6 cellular contexts compared by ENCODE assay signal in the genomic region with DNA sequence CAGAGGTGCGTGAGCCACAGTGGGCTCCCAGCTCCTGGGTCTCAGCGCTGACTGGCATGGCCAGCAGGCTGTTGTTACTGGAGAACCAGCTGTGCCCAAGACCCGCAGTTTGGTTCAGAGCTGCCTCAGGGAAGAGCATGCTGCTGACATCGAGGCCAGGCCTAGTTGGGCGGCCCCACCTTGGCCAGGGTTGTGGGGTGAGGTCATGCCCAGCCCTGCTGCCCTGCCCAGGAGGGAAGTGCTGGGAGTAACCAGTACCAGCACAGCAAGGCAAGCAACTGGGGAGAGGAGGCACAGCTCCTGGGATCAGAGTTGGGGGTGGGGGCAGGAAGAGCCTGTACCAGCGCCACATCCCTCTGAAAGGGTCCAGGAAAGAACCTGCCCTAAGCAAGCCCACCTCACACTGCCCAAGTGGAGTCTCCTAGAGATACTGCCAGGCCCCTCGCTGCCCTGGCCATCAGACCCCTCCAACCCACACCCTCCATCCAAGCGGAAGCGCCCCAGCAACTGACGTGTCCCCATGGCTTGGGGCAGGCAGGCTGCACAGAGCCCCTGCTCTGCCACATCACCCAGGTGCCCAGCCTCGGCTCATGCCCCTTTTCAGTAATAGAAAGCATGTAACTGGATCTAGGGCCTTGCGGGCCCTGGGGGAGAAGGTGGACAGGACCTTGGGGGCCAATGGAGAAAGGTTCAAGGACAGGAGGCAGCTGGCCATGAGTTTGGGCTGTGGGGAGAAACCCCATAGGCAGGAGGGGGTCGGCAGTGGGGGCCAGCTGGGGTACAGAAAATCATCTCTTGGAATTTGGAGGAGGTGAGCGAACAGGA. TPM values are rescaled to one million over a fixed set of nuclear protein-coding genes. Genes with fewer than 3 reads are reported as not detected.
A peak's percentile ranks its signal among the peaks of the same experiment; 100 is the strongest.
DNase-seq lines count a peak whose midpoint lies in the region; ATAC-seq, FAIRE-seq and TF ChIP-seq lines count a peak whose summit lies in the region.

No MANE protein-coding gene starts in this region.

- FAIRE-seq in bronchial epithelial cell (lab: Jason Lieb, UNC) (no peak), GM12891 (lab: Jason Lieb, UNC) (no peak)

- H3K4me2 ChIP-seq in HCT116 (ENCODE audit: low read length) (peak overlapping the region; percentile 95), neural progenitor cell (peak overlapping the region; percentile 88)

- no peaks in the 10 kb centered on the region for H3K36me3 Mint-ChIP-seq in neural progenitor cell

- H3K4me3 Mint-ChIP-seq in neural progenitor cell = peak overlapping the region; percentile 92

- H3F3A ChIP-seq in neural progenitor cell (ENCODE audit: low read depth) = no peaks in the 10 kb centered on the region

- no peak for TF ChIP-seq RAD21 in HCT116 (IDR thresholded peaks at IDR 0.05; ENCODE audit: low read depth)

- POLR2A ChIA-PET in HCT116 (lab: Charles Lee) = interaction anchor here (1.6 kb wide), 1 partner anchor 13 kb away, joined by 3 read pairs; no protein-coding TSS in a partner anchor

- H3K27ac Mint-ChIP-seq in neural progenitor cell = peak overlapping the region; percentile 42

- TF ChIP-seq CTCF in HCT116 (IDR thresholded peaks at IDR 0.05 in 2 of 3, conservative IDR thresholded peaks at IDR 0.05 in 1 of 3; ENCODE audit: borderline replicate concordance in 1 of 3, insufficient read depth in 1 of 3, low read depth in 2 of 3, low read length in 2 of 3) (no peak), bronchial epithelial cell (IDR thresholded peaks at IDR 0.05; ENCODE audit: insufficient read depth, low read length, severe bottlenecking) (no peak), neural progenitor cell (IDR thresholded peaks at IDR 0.05) (no peak)

- H3K9me3 Mint-ChIP-seq in neural progenitor cell = peaks cover 6% of the 10 kb centered on the region

- H3K9ac ChIP-seq in HCT116 (ENCODE audit: low read length) (peak overlapping the region; percentile 77), neural progenitor cell (no peak overlapping the region)

- peak overlapping the region; percentile 72 to 77 for H3K4me3 ChIP-seq in HCT116 (replicated peaks in 1 of 2; ENCODE audit: low read depth in 1 of 2, low read length in 2 of 2)
- peak overlapping the region; percentile 64 for H3K4me3 ChIP-seq in bronchial epithelial cell (ENCODE audit: low read depth, low read length)
- H3K4me3 ChIP-seq in neural progenitor cell = peak overlapping the region; percentile 74

- H3K36me3 ChIP-seq in HCT116 (ENCODE audit: control insufficient read depth in 1 of 2, insufficient read depth in 2 of 2, low read length in 2 of 2) (no peaks in the 10 kb centered on the region), bronchial epithelial cell (ENCODE audit: control insufficient read depth, insufficient read depth, low read length) (no peaks in the 10 kb centered on the region), neural progenitor cell (no peaks in the 10 kb centered on the region)

- ATAC-seq in HCT116 (no peak), HG03439 (IDR thresholded peaks at IDR 0.05; ENCODE audit: unreplicated experiment) (no peak)

- intact Hi-C loops in HCT116 (cut with micrococcal nuclease) = loop anchor here (5.0 kb wide), 1 partner anchor 52 kb away; the partner anchor contains the start of gene CCDC102A

- H3K9me3 ChIP-seq in HCT116 (ENCODE audit: control insufficient read depth in 1 of 2, insufficient read depth in 1 of 2, low read depth in 1 of 2, low read length in 2 of 2) (no peaks in the 10 kb centered on the region), neural progenitor cell (ENCODE audit: low read depth) (no peaks in the 10 kb centered on the region)

- peaks cover 24% of the 10 kb centered on the region for H3K4me1 Mint-ChIP-seq in neural progenitor cell

- H3K27me3 ChIP-seq in HCT116 (ENCODE audit: insufficient read depth, low read length) (no peaks in the 10 kb centered on the region), bronchial epithelial cell (ENCODE audit: control insufficient read depth, insufficient read depth, low read length) (no peaks in the 10 kb centered on the region), neural progenitor cell (peaks cover 15% of the 10 kb centered on the region)

- H3K27ac ChIP-seq in HCT116 (ENCODE audit: low read depth, low read length) = peak overlapping the region; percentile 71; the same call in 1 of the 2 replicates
- no peak overlapping the region for H3K27ac ChIP-seq in neural progenitor cell

- RAD21 ChIA-PET in HCT116 (lab: Charles Lee; ENCODE audit: low non-redundant PET in 1 of 2, low total read pairs in 2 of 2, uncharacterized antibody in 2 of 2, unreplicated experiment in 2 of 2) = no interaction called here

- peaks cover 2 to 26% of the 10 kb centered on the region in 2 experiments for H3K4me1 ChIP-seq in HCT116 (ENCODE audit: control insufficient read depth in 1 of 2, insufficient read depth in 2 of 2, low read length in 2 of 2)
- peaks cover 4% of the 10 kb centered on the region for H3K4me1 ChIP-seq in neural progenitor cell

- TSS peak; percentile 44 for BruUV-seq in HCT116 (replicated peaks; lab: Mats Ljungman, UMichigan)

- H4K20me1 ChIP-seq in HCT116 (ENCODE audit: insufficient read depth) = no peaks in the 10 kb centered on the region
- H4K20me1 ChIP-seq in neural progenitor cell (ENCODE audit: low read depth) = no peaks in the 10 kb centered on the region

- no peaks in the 10 kb centered on the region for H3K79me2 ChIP-seq in HCT116 (ENCODE audit: insufficient read depth, low read length)
- no peaks in the 10 kb centered on the region for H3K79me2 ChIP-seq in neural progenitor cell (ENCODE audit: low read depth)

- no peaks in the 10 kb centered on the region for H3K9me2 ChIP-seq in HCT116 (ENCODE audit: insufficient read depth)

- DNase-seq in HCT116 (ENCODE audit: low read depth, low spot score) (no peak), bronchial epithelial cell (ENCODE audit: low read depth) (no peak), neural progenitor cell (ENCODE audit: low spot score) (no peak), GM12891 (ENCODE audit: insufficient read length, low spot score) (no peak), NOMO-1 treated with dmso at 0.1 percent for 144 hours (lab: John Stamatoyannopoulos, UW; ENCODE audit: unreplicated experiment) (no peak)

- H3K27me3 Mint-ChIP-seq in neural progenitor cell (ENCODE audit: insufficient read depth, low read depth) = peaks cover 14% of the 10 kb centered on the region

- CTCF ChIA-PET in HCT116 (lab: Charles Lee) = no interaction called here

- TF ChIP-seq POLR2A in HCT116 (IDR thresholded peaks at IDR 0.05; ENCODE audit: borderline replicate concordance, extremely low read depth, insufficient read depth, insufficient read length) (no peak), GM12891 (IDR thresholded peaks at IDR 0.05; ENCODE audit: low read depth, low read length) (no peak)

- H2AFZ ChIP-seq in HCT116 (ENCODE audit: low read depth, low read length, poor library complexity, severe bottlenecking) (no peak overlapping the region), neural progenitor cell (replicated peaks) (no peak overlapping the region)

TF ChIP-seq in HCT116, 20 proteins besides CTCF, POLR2A, EP300 and RAD21 (continues in another document):
- no peak for TF ChIP-seq ELF1 (IDR thresholded peaks at IDR 0.05; ENCODE audit: borderline replicate concordance, low read depth)
- TF ChIP-seq SIN3A (IDR thresholded peaks at IDR 0.05; ENCODE audit: low read depth) = no peak
- TF ChIP-seq ZNF274 (IDR thresholded peaks at IDR 0.05; ENCODE audit: low read depth, low read length) = no peak
- TF ChIP-seq POLR2AphosphoS5 (IDR thresholded peaks at IDR 0.05; ENCODE audit: low read depth, low read length) = no peak

TF ChIP-seq in GM12891, 5 proteins besides CTCF, POLR2A, EP300 and RAD21:
- TF ChIP-seq PAX5 (IDR thresholded peaks at IDR 0.05; ENCODE audit: insufficient read depth, low read length, severe bottlenecking) = no peak
- no peak for TF ChIP-seq POU2F2 (IDR thresholded peaks at IDR 0.05; ENCODE audit: low read depth, low read length)
- no peak for TF ChIP-seq TAF1 (IDR thresholded peaks at IDR 0.05; ENCODE audit: low read depth, low read length)
- TF ChIP-seq POLR2AphosphoS5 (IDR thresholded peaks at IDR 0.05; ENCODE audit: low read depth, low read length) = no peak
- TF ChIP-seq SPI1 (IDR thresholded peaks at IDR 0.05; ENCODE audit: low read depth, low read length) = no peak
TF ChIP-seq in GM12891: peak in this region for 0.

RNA-seq across cellular contexts. Expression of gene DOK4, which starts 1.0 kb away (rescaled TPM):
- 14.4 TPM for total RNA-seq in HCT116 (2021; ENCODE audit: unreplicated experiment)
- polyA plus RNA-seq in HCT116 (2012) = 14.7 and 17.3 TPM in 2 replicates
- 17.6 and 23.7 TPM in 2 replicates for total RNA-seq in bronchial epithelial cell
- total RNA-seq in neural progenitor cell (ENCODE audit: low replicate concordance) = 10.5 and 27.4 TPM in 2 replicates
- polyA plus RNA-seq in GM12891 (2012; ENCODE audit: low read depth, missing spikeins) = 7.8 TPM

RNA-seq across cellular contexts. Expression of gene POLR2C, which starts 22.8 kb away (rescaled TPM):
- total RNA-seq in HCT116 (2021; ENCODE audit: unreplicated experiment) (74.4 TPM), bronchial epithelial cell (78.7 and 82.1 TPM in 2 replicates), neural progenitor cell (ENCODE audit: low replicate concordance) (58.4 and 97.4 TPM in 2 replicates)
- 121 and 123 TPM in 2 replicates for polyA plus RNA-seq in HCT116 (2012)
- 51.6 TPM for polyA plus RNA-seq in GM12891 (2012; ENCODE audit: low read depth, missing spikeins)

RNA-seq across cellular contexts. Expression of gene COQ9, which starts 38.0 kb away (rescaled TPM):
- total RNA-seq in HCT116 (2021; ENCODE audit: unreplicated experiment) (62.7 TPM), bronchial epithelial cell (59.5 and 88.7 TPM in 2 replicates), neural progenitor cell (ENCODE audit: low replicate concordance) (20.2 and 20.3 TPM in 2 replicates)
- polyA plus RNA-seq in HCT116 (2012) = 72.0 and 79.0 TPM in 2 replicates
- 39.0 TPM for polyA plus RNA-seq in GM12891 (2012; ENCODE audit: low read depth, missing spikeins)

RNA-seq across cellular contexts. Expression of gene CIAPIN1, which starts 38.1 kb away (rescaled TPM):
- 68.5 TPM for total RNA-seq in HCT116 (2021; ENCODE audit: unreplicated experiment)
- polyA plus RNA-seq in HCT116 (2012) = 38.2 and 44.6 TPM in 2 replicates
- total RNA-seq in bronchial epithelial cell = 71.3 and 81.2 TPM in 2 replicates
- 89.2 and 95.9 TPM in 2 replicates for total RNA-seq in neural progenitor cell (ENCODE audit: low replicate concordance)
- polyA plus RNA-seq in GM12891 (2012; ENCODE audit: low read depth, missing spikeins) = 31.8 TPM

RNA-seq across cellular contexts. Expression of gene CCDC102A, which starts 51.1 kb away (rescaled TPM):
- 4.5 TPM for total RNA-seq in HCT116 (2021; ENCODE audit: unreplicated experiment)
- 4.0 and 5.5 TPM in 2 replicates for polyA plus RNA-seq in HCT116 (2012)
- total RNA-seq in bronchial epithelial cell = 1.5 and 2.1 TPM in 2 replicates
- total RNA-seq in neural progenitor cell (ENCODE audit: low replicate concordance) = 3.9 and 12.8 TPM in 2 replicates
- 7.6 TPM for polyA plus RNA-seq in GM12891 (2012; ENCODE audit: low read depth, missing spikeins)
